11 cellular contexts compared by ENCODE assay signal in the genomic region with DNA sequence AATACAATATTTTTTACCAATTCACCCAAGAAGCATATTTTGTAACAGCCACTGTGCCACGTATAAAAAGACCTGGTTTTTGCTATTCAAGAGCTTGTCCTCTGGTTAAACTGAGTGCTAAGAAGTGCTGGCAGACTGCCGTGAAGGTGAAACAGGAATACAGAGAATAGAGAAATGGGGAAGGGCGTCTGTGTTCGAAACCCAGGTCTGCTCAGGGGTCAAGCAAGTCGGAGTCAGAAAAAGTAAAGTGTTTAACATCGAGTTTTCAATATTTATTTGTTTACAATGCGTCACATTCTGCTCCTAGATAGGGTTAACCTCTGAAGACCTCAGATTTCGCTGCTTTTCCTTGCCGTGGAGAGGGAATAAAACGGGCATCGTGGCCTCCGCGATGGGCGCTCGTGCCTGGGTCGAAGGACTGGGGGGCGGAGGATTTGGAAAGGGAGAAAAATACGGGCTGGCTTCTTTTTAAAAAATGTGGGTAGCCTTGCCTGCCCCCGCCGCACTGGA. TPM values are rescaled to one million over a fixed set of nuclear protein-coding genes. Genes with fewer than 3 reads are reported as not detected.
DNase-seq lines count a peak whose midpoint lies in the region; ATAC-seq lines count a peak whose summit lies in the region.
"Had no signal": no experiment of that assay in that cellular context is flagged by ENCODE, and none has a peak within 500 bp of the region (broad histone marks: within the 10 kb centered on the region; RNA-seq: fewer than 3 reads in every experiment).

No MANE protein-coding gene starts in this region.

- H3K27ac Mint-ChIP-seq in activated CD4-positive, alpha-beta T cell treated with anti-CD3 and anti-CD28 coated beads for 36 hours, result no peak overlapping the region
- no peak overlapping the region for H3K27ac Mint-ChIP-seq in activated CD4-positive, alpha-beta memory T cell treated with anti-CD3 and anti-CD28 coated beads, Interleukin-2, amount 10 ng/mL, durations not matched to agents 7 days and 5 days

- peaks cover 2% of the 10 kb centered on the region for H3K9me3 Mint-ChIP-seq in activated CD4-positive, alpha-beta T cell treated with anti-CD3 and anti-CD28 coated beads for 36 hours (ENCODE audit: low read depth)
- H3K9me3 Mint-ChIP-seq in activated CD4-positive, alpha-beta memory T cell treated with anti-CD3 and anti-CD28 coated beads, Interleukin-2, amount 10 ng/mL, durations not matched to agents 7 days and 5 days, result peaks cover 3% of the 10 kb centered on the region

- CTCF ChIA-PET in activated CD4-positive, alpha-beta T cell treated with anti-CD3 and anti-CD28 coated beads for 36 hours (lab: Charles Lee), result no interaction called here
- CTCF ChIA-PET in activated CD4-positive, alpha-beta memory T cell treated with anti-CD3 and anti-CD28 coated beads, Interleukin-2, amount 10 ng/mL, durations not matched to agents 7 days and 5 days (lab: Charles Lee), result interaction anchor here (0.6 kb wide), 1 partner anchor 271 kb away, joined by 3 read pairs; no protein-coding TSS in a partner anchor

- ATAC-seq in activated CD4-positive, alpha-beta T cell treated with anti-CD3 and anti-CD28 coated beads for 36 hours, result no peak
- ATAC-seq in GM19455 (IDR thresholded peaks at IDR 0.05; ENCODE audit: unreplicated experiment), result no peak

- H3K4me3 ChIP-seq in iPS-18c (ENCODE audit: insufficient read depth, low read depth, low read length) (peak overlapping the region; percentile 63), stomach smooth muscle (ENCODE audit: low read length in 2 of 2) (peak overlapping the region; percentile 9 to 52)

- peaks cover 24% of the 10 kb centered on the region for H3K4me1 Mint-ChIP-seq in activated CD4-positive, alpha-beta T cell treated with anti-CD3 and anti-CD28 coated beads for 36 hours
- H3K4me1 Mint-ChIP-seq in activated CD4-positive, alpha-beta memory T cell treated with anti-CD3 and anti-CD28 coated beads, Interleukin-2, amount 10 ng/mL, durations not matched to agents 7 days and 5 days, result peaks cover 23% of the 10 kb centered on the region

- H3K27me3 ChIP-seq in stomach smooth muscle (ENCODE audit: control insufficient read depth in 1 of 2, insufficient read depth in 2 of 2, low read length in 2 of 2), result peaks cover 26 to 42% of the 10 kb centered on the region in 2 donors

- H3K9me3 ChIP-seq in iPS-18c (ENCODE audit: control insufficient read depth, insufficient read depth, low read length), result no peaks in the 10 kb centered on the region
- H3K9me3 ChIP-seq in stomach smooth muscle (ENCODE audit: control insufficient read depth in 2 of 2, low read length in 2 of 2), result peaks cover 6 to 7% of the 10 kb centered on the region in 2 donors

- no peaks in the 10 kb centered on the region for H3K36me3 ChIP-seq in stomach smooth muscle (ENCODE audit: control insufficient read depth in 2 of 2, insufficient read depth in 2 of 2, low read length in 2 of 2)

- no peak for DNase-seq in activated CD4-positive, alpha-beta T cell treated with anti-CD3 and anti-CD28 coated beads for 36 hours
- DNase-seq in activated CD4-positive, alpha-beta T cell treated with anti-CD3 and anti-CD28 coated beads, Interleukin-2, amount 50 U/mL, for 48 hours, result no peak
- DNase-seq in activated CD4-positive, alpha-beta memory T cell treated with anti-CD3 and anti-CD28 coated beads, Interleukin-2, amount 10 ng/mL, durations not matched to agents 7 days and 5 days, result no peak
- DNase-seq in CD1c-positive myeloid dendritic cell (ENCODE audit: extremely low spot score) (no peak), NCI-H524 treated with DMSO at 0.1 percent for 48 hours (lab: John Stamatoyannopoulos, UW) (no peak)
- DNase-seq: GOT3, left colon, NCI-H1436 had no signal

- H3K36me3 Mint-ChIP-seq in activated CD4-positive, alpha-beta T cell treated with anti-CD3 and anti-CD28 coated beads for 36 hours (ENCODE audit: low read depth), result no peaks in the 10 kb centered on the region
- H3K36me3 Mint-ChIP-seq in activated CD4-positive, alpha-beta memory T cell treated with anti-CD3 and anti-CD28 coated beads, Interleukin-2, amount 10 ng/mL, durations not matched to agents 7 days and 5 days (ENCODE audit: low read depth), result no peaks in the 10 kb centered on the region

- intact Hi-C loops in activated CD4-positive, alpha-beta T cell treated with anti-CD3 and anti-CD28 coated beads for 36 hours (cut with DNase I, micrococcal nuclease), result loop anchor here in 1 of 2 experiments (5.0 to 10.0 kb wide), 2 partner anchors 245 to 603 kb away; no protein-coding TSS in a partner anchor

- H3K27ac ChIP-seq in stomach smooth muscle (ENCODE audit: low read length), result no peak overlapping the region

- H3K9ac ChIP-seq in stomach smooth muscle (ENCODE audit: low read length in 2 of 2), result no peak overlapping the region

- H3K4me1 ChIP-seq in stomach smooth muscle (ENCODE audit: control insufficient read depth, insufficient read depth, low read length), result peaks cover 7% of the 10 kb centered on the region

- H3K27me3 Mint-ChIP-seq in activated CD4-positive, alpha-beta T cell treated with anti-CD3 and anti-CD28 coated beads for 36 hours, result peaks cover 39% of the 10 kb centered on the region
- H3K27me3 Mint-ChIP-seq in activated CD4-positive, alpha-beta memory T cell treated with anti-CD3 and anti-CD28 coated beads, Interleukin-2, amount 10 ng/mL, durations not matched to agents 7 days and 5 days, result peaks cover 53% of the 10 kb centered on the region

- peak overlapping the region; percentile 66 for H3K4me3 Mint-ChIP-seq in activated CD4-positive, alpha-beta T cell treated with anti-CD3 and anti-CD28 coated beads for 36 hours
- peak overlapping the region; percentile 30 for H3K4me3 Mint-ChIP-seq in activated CD4-positive, alpha-beta memory T cell treated with anti-CD3 and anti-CD28 coated beads, Interleukin-2, amount 10 ng/mL, durations not matched to agents 7 days and 5 days

- POLR2A ChIA-PET in activated CD4-positive, alpha-beta T cell treated with anti-CD3 and anti-CD28 coated beads for 36 hours (lab: Charles Lee), result no interaction called here
- POLR2A ChIA-PET in activated CD4-positive, alpha-beta memory T cell treated with anti-CD3 and anti-CD28 coated beads, Interleukin-2, amount 10 ng/mL, durations not matched to agents 7 days and 5 days (lab: Charles Lee), result interaction anchor here (1.4 kb wide), 1 partner anchor 25 kb away, joined by 4 read pairs; no protein-coding TSS in a partner anchor

RNA-seq across cellular contexts. Expression of a gene that starts 1.2 kb away (rescaled TPM):
- total RNA-seq in activated CD4-positive, alpha-beta T cell treated with anti-CD3 and anti-CD28 coated beads for 36 hours, result under 1 TPM; 0.25 to 0.57 TPM
- total RNA-seq in activated CD4-positive, alpha-beta memory T cell treated with anti-CD3 and anti-CD28 coated beads, Interleukin-2, amount 10 ng/mL, durations not matched to agents 7 days and 5 days, result under 1 TPM in 1 of 2 experiments, not detected in 1; 0.13 TPM
